Comparison of ENCODE assay signal across 4 cellular contexts in the genomic region with DNA sequence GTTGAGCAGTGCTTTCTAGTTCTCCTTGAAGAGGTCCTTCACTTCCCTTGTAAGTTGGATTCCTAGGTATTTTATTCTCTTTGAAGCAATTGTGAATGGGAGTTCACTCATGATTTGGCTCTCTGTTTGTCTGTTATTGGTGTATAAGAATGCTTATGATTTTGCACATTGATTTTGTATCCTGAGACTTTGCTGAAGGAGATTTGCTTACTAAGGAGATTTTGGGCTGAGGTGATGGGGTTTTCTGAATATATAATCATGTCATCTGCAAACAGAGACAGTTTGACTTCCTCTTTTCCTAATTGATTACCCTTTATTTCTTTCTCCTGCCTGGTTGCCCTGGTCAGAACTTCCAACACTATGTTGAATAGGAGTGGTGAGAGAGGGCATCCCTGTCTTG. TPM values are rescaled to one million over a fixed set of nuclear protein-coding genes. Genes with fewer than 3 reads are reported as not detected.
"Had no signal": no experiment of that assay in that cellular context is flagged by ENCODE, and none has a peak within 500 bp of the region (broad histone marks: within the 10 kb centered on the region; RNA-seq: fewer than 3 reads in every experiment).

No MANE protein-coding gene starts in this region.

RNA-seq across cellular contexts. Expression of gene HSPB3, which starts 30.2 kb away (rescaled TPM):
- total RNA-seq: HepG2, HT-29, HT1080 had no signal
- polyA plus RNA-seq: HepG2, IgD-negative memory B cell had no signal
